ENCODE assay signal across 2 cellular contexts in genomic region chr2:229196448-229196847, GRCh38.
TF ChIP-seq lines count a peak whose summit lies in the region.

No MANE protein-coding gene starts in this region.

TF ChIP-seq in SK-N-SH, 30 proteins besides CTCF, POLR2A, EP300 and RAD21 (continued from another document):
- TF ChIP-seq USF2 (IDR thresholded peaks at IDR 0.05; ENCODE audit: borderline replicate concordance, low read depth, low read length) = no peak
- TF ChIP-seq, protein P1, sequence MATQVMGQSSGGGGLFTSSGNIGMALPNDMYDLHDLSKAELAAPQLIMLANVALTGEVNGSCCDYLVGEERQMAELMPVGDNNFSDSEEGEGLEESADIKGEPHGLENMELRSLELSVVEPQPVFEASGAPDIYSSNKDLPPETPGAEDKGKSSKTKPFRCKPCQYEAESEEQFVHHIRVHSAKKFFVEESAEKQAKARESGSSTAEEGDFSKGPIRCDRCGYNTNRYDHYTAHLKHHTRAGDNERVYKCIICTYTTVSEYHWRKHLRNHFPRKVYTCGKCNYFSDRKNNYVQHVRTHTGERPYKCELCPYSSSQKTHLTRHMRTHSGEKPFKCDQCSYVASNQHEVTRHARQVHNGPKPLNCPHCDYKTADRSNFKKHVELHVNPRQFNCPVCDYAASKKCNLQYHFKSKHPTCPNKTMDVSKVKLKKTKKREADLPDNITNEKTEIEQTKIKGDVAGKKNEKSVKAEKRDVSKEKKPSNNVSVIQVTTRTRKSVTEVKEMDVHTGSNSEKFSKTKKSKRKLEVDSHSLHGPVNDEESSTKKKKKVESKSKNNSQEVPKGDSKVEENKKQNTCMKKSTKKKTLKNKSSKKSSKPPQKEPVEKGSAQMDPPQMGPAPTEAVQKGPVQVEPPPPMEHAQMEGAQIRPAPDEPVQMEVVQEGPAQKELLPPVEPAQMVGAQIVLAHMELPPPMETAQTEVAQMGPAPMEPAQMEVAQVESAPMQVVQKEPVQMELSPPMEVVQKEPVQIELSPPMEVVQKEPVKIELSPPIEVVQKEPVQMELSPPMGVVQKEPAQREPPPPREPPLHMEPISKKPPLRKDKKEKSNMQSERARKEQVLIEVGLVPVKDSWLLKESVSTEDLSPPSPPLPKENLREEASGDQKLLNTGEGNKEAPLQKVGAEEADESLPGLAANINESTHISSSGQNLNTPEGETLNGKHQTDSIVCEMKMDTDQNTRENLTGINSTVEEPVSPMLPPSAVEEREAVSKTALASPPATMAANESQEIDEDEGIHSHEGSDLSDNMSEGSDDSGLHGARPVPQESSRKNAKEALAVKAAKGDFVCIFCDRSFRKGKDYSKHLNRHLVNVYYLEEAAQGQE (IDR thresholded peaks at IDR 0.05; ENCODE audit: low read depth, low read length) = no peak
- no peak for TF ChIP-seq NFIC (IDR thresholded peaks at IDR 0.05; ENCODE audit: borderline replicate concordance)
- TF ChIP-seq IRF3 (IDR thresholded peaks at IDR 0.05; ENCODE audit: low read depth, low read length) = no peak
- TF ChIP-seq MXI1 (IDR thresholded peaks at IDR 0.05; ENCODE audit: low read depth, low read length) = no peak
TF ChIP-seq in SK-N-SH: peak in this region for 0.

TF ChIP-seq in SK-N-SH treated with all-trans-retinoic acid at 6 μM for 48 hours, 23 proteins besides CTCF, POLR2A, EP300 and RAD21 (continued from another document):
- TF ChIP-seq PATZ1 (CRISPR knock-in tag; IDR thresholded peaks at IDR 0.05; ENCODE audit: borderline replicate concordance) (no peak), BACH2 (CRISPR knock-in tag; IDR thresholded peaks at IDR 0.05; ENCODE audit: borderline replicate concordance) (no peak), SNAI2 (CRISPR knock-in tag; IDR thresholded peaks at IDR 0.05) (no peak), TCF4 (CRISPR knock-in tag; IDR thresholded peaks at IDR 0.05; ENCODE audit: borderline replicate concordance) (no peak)
- TF ChIP-seq, protein P2, sequence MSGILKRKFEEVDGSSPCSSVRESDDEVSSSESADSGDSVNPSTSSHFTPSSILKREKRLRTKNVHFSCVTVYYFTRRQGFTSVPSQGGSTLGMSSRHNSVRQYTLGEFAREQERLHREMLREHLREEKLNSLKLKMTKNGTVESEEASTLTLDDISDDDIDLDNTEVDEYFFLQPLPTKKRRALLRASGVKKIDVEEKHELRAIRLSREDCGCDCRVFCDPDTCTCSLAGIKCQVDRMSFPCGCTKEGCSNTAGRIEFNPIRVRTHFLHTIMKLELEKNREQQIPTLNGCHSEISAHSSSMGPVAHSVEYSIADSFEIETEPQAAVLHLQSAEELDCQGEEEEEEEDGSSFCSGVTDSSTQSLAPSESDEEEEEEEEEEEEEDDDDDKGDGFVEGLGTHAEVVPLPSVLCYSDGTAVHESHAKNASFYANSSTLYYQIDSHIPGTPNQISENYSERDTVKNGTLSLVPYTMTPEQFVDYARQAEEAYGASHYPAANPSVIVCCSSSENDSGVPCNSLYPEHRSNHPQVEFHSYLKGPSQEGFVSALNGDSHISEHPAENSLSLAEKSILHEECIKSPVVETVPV (CRISPR knock-in tag; IDR thresholded peaks at IDR 0.05) = no peak
